21 cellular contexts compared by ENCODE assay signal in the genomic region with DNA sequence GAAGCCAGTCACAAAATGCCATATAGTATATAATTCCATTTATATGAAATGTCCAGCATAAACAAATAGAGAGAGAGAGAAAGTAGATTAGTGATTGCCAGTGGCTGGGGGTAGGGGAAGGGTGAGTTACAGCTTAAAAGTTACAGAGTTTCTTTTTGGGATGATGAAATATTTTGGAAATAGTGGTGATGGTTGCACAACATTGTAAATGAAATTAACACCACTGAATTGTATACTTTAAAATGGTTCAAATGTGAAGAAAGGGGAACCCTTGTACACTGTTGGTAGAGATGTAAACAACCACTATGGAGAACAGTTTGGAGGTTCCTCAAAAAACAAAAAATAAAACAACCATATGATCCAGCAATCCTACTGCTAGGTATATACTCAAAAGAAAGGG.
DNase-seq lines count a peak whose midpoint lies in the region; ATAC-seq lines count a peak whose summit lies in the region.
"Had no signal": no experiment of that assay in that cellular context is flagged by ENCODE, and none has a peak within 500 bp of the region (broad histone marks: within the 10 kb centered on the region; RNA-seq: fewer than 3 reads in every experiment).

No MANE protein-coding gene starts in this region.

- peaks cover 0 to 6% (median 0%) of the 10 kb centered on the region in 11 donors for H3K9me3 Mint-ChIP-seq in naive thymus-derived CD4-positive, alpha-beta T cell
- H3K9me3 Mint-ChIP-seq in activated CD4-positive, alpha-beta T cell treated with anti-CD3 and anti-CD28 coated beads, Interleukin-2, amount 10 ng/mL, durations not matched to agents 24 days and 14 days = no peaks in the 10 kb centered on the region

- H3K4me1 Mint-ChIP-seq in naive thymus-derived CD4-positive, alpha-beta T cell = no peaks in the 10 kb centered on the region
- no peaks in the 10 kb centered on the region for H3K4me1 Mint-ChIP-seq in activated CD4-positive, alpha-beta T cell treated with anti-CD3 and anti-CD28 coated beads, Interleukin-2, amount 10 ng/mL, durations not matched to agents 24 days and 14 days
- H3K4me1 Mint-ChIP-seq: CD4-positive, alpha-beta memory T cell had no signal

- no peak overlapping the region for H3K4me3 ChIP-seq in naive thymus-derived CD4-positive, alpha-beta T cell (ENCODE audit: low read length)
- H3K4me3 ChIP-seq: GM12878 had no signal

- peak; percentile 66 for DNase-seq in CD1c-positive myeloid dendritic cell (ENCODE audit: extremely low spot score)
- DNase-seq in MV-4-11 (lab: John Stamatoyannopoulos, UW) = peak; percentile 82
- DNase-seq in OCI-M1 (lab: John Stamatoyannopoulos, UW) = peak; percentile 26
- DNase-seq in naive thymus-derived CD4-positive, alpha-beta T cell = no peak
- no peak for DNase-seq in activated CD4-positive, alpha-beta T cell treated with anti-CD3 and anti-CD28 coated beads, Interleukin-2, amount 10 ng/mL, durations not matched to agents 24 days and 14 days
- DNase-seq: BE2C; CD4-positive, alpha-beta memory T cell; EL; H7; HFFc6; Kasumi-1; MM.1S; NCI-H1417 treated with DMSO at 0.1 percent for 48 hours; NCI-H1930; NCI-H226; NCI-H524; NCI-H82; Right ventricle myocardium superior had no signal

- intact Hi-C loops in naive thymus-derived CD4-positive, alpha-beta T cell (cut with micrococcal nuclease) = no loop called here
- intact Hi-C loops in activated CD4-positive, alpha-beta T cell treated with anti-CD3 and anti-CD28 coated beads, Interleukin-2, amount 10 ng/mL, durations not matched to agents 24 days and 14 days (cut with micrococcal nuclease) = no loop called here

- H3K27me3 Mint-ChIP-seq in naive thymus-derived CD4-positive, alpha-beta T cell = no peaks in the 10 kb centered on the region
- H3K27me3 Mint-ChIP-seq in activated CD4-positive, alpha-beta T cell treated with anti-CD3 and anti-CD28 coated beads, Interleukin-2, amount 10 ng/mL, durations not matched to agents 24 days and 14 days = no peaks in the 10 kb centered on the region
- H3K27me3 Mint-ChIP-seq: CD4-positive, alpha-beta memory T cell had no signal

- H3K27ac Mint-ChIP-seq in naive thymus-derived CD4-positive, alpha-beta T cell = no peak overlapping the region
- no peak overlapping the region for H3K27ac Mint-ChIP-seq in activated CD4-positive, alpha-beta T cell treated with anti-CD3 and anti-CD28 coated beads, Interleukin-2, amount 10 ng/mL, durations not matched to agents 24 days and 14 days
- H3K27ac Mint-ChIP-seq: CD4-positive, alpha-beta memory T cell; HFFc6 had no signal

- H3K36me3 Mint-ChIP-seq in naive thymus-derived CD4-positive, alpha-beta T cell = peaks cover 0 to 3% (median 0%) of the 10 kb centered on the region in 5 donors
- no peaks in the 10 kb centered on the region for H3K36me3 Mint-ChIP-seq in activated CD4-positive, alpha-beta T cell treated with anti-CD3 and anti-CD28 coated beads, Interleukin-2, amount 10 ng/mL, durations not matched to agents 24 days and 14 days (ENCODE audit: low read depth)
- H3K36me3 Mint-ChIP-seq: CD4-positive, alpha-beta memory T cell had no signal

- CTCF ChIA-PET in naive thymus-derived CD4-positive, alpha-beta T cell (lab: Charles Lee) = no interaction called here

- no peaks in the 10 kb centered on the region for H3K9me3 ChIP-seq in naive thymus-derived CD4-positive, alpha-beta T cell (ENCODE audit: control insufficient read depth in 2 of 3, low read length in 3 of 3)
- H3K9me3 ChIP-seq: BE2C had no signal

- POLR2A ChIA-PET in naive thymus-derived CD4-positive, alpha-beta T cell (lab: Charles Lee) = no interaction called here

- no peak overlapping the region for H3K27ac ChIP-seq in naive thymus-derived CD4-positive, alpha-beta T cell (ENCODE audit: low read depth, low read length)

- H3K4me3 Mint-ChIP-seq in naive thymus-derived CD4-positive, alpha-beta T cell = no peak overlapping the region
- H3K4me3 Mint-ChIP-seq in activated CD4-positive, alpha-beta T cell treated with anti-CD3 and anti-CD28 coated beads, Interleukin-2, amount 10 ng/mL, durations not matched to agents 24 days and 14 days = no peak overlapping the region
- H3K4me3 Mint-ChIP-seq: CD4-positive, alpha-beta memory T cell; HFFc6 had no signal

- peak; percentile 59 for ATAC-seq in naive thymus-derived CD4-positive, alpha-beta T cell
- ATAC-seq in HG02852 (IDR thresholded peaks at IDR 0.05; ENCODE audit: unreplicated experiment) (no peak), HG03571 (IDR thresholded peaks at IDR 0.05; ENCODE audit: unreplicated experiment) (no peak)
- ATAC-seq: GM12878 had no signal

- no peaks in the 10 kb centered on the region for H3K36me3 ChIP-seq in naive thymus-derived CD4-positive, alpha-beta T cell (ENCODE audit: control insufficient read depth in 2 of 3, insufficient read depth in 3 of 3, low read length in 3 of 3)
- H3K36me3 ChIP-seq: BE2C had no signal

- no peaks in the 10 kb centered on the region for H3K27me3 ChIP-seq in naive thymus-derived CD4-positive, alpha-beta T cell (ENCODE audit: control insufficient read depth in 2 of 2, insufficient read depth in 2 of 2, low read length in 2 of 2)
- H3K27me3 ChIP-seq: BE2C had no signal

- H3K4me1 ChIP-seq in naive thymus-derived CD4-positive, alpha-beta T cell (ENCODE audit: control insufficient read depth in 2 of 2, insufficient read depth in 2 of 2, low read length in 2 of 2) = no peaks in the 10 kb centered on the region
- H3K4me1 ChIP-seq: BE2C had no signal

Comparison
In these comparisons a context has a peak if more than half of its experiments do, and no peak if none do; other contexts are left out.
1. DNase-seq: peak in CD1c-positive myeloid dendritic cell (single experiment), MV-4-11 (single experiment) and OCI-M1 (single experiment); none in naive thymus-derived CD4-positive, alpha-beta T cell (0 of 9) and activated CD4-positive, alpha-beta T cell treated with anti-CD3 and anti-CD28 coated beads, Interleukin-2, amount 10 ng/mL, durations not matched to agents 24 days and 14 days (single experiment).